1 cellular context compared by ENCODE assay signal in genomic region chr7:2934211-2934731, GRCh38.
TF ChIP-seq lines count a peak whose summit lies in the region.

No MANE protein-coding gene starts in this region.

TF ChIP-seq in GM23338, 12 proteins besides CTCF, POLR2A, EP300 and RAD21 (continued from another document):
- no peak for TF ChIP-seq ZNF462 (CRISPR knock-in tag; IDR thresholded peaks at IDR 0.05)
- no peak for TF ChIP-seq ETS1 (IDR thresholded peaks at IDR 0.05)
- TF ChIP-seq NANOG (IDR thresholded peaks at IDR 0.05; ENCODE audit: borderline replicate concordance), result no peak
- no peak for TF ChIP-seq CREB1 (CRISPR knock-in tag; IDR thresholded peaks at IDR 0.05; ENCODE audit: low read depth)
- TF ChIP-seq ZNF114 (CRISPR knock-in tag; IDR thresholded peaks at IDR 0.05), result no peak
- no peak for TF ChIP-seq STAT1 (IDR thresholded peaks at IDR 0.05; ENCODE audit: unreplicated experiment)
- no peak for TF ChIP-seq EZH2phosphoT487 (IDR thresholded peaks at IDR 0.05; ENCODE audit: unreplicated experiment)
